ENCODE assay signal across 13 cellular contexts in genomic region chr10:93075369-93076221, GRCh38. TPM values are rescaled to one million over a fixed set of nuclear protein-coding genes. Genes with fewer than 3 reads are reported as not detected.
DNase-seq lines count a peak whose midpoint lies in the region; ATAC-seq, FAIRE-seq and TF ChIP-seq lines count a peak whose summit lies in the region.
"Had no signal": no experiment of that assay in that cellular context is flagged by ENCODE, and none has a peak within 500 bp of the region (broad histone marks: within the 10 kb centered on the region; RNA-seq: fewer than 3 reads in every experiment).

No MANE protein-coding gene starts in this region.

- no TSS peak for BruUV-seq in IMR-90 (replicated peaks; lab: Mats Ljungman, UMichigan)
- no TSS peak for BruUV-seq in endothelial cell of umbilical vein (replicated peaks; lab: Mats Ljungman, UMichigan)

- no peak overlapping the region for H2AK9ac ChIP-seq in IMR-90 (replicated peaks; ENCODE audit: low read depth, low read length, poor library complexity)

- no peak overlapping the region for H2BK20ac ChIP-seq in IMR-90 (ENCODE audit: low read depth, low read length)

- no peak overlapping the region for H3K56ac ChIP-seq in IMR-90 (ENCODE audit: extremely low read depth, insufficient read depth, low read length)

- H3K4me3 ChIP-seq in IMR-90 (ENCODE audit: insufficient read depth, low read depth, low read length), result no peak overlapping the region
- H3K4me3 ChIP-seq in endothelial cell of umbilical vein (replicated peaks in 1 of 3; ENCODE audit: insufficient read depth in 1 of 3, low read depth in 1 of 3, low read length in 3 of 3), result no peak overlapping the region
- no peak overlapping the region for H3K4me3 ChIP-seq in smooth muscle cell
- H3K4me3 ChIP-seq in BE2C (ENCODE audit: low read depth, low read length), result no peak overlapping the region

- H3K4me3 Mint-ChIP-seq in activated naive CD4-positive, alpha-beta T cell treated with anti-CD3 and anti-CD28 coated beads, Interleukin-2, amount 50 U/mL, for 24 hours, result no peak overlapping the region
- H3K4me3 Mint-ChIP-seq in activated naive CD4-positive, alpha-beta T cell treated with anti-CD3 and anti-CD28 coated beads for 36 hours, result no peak overlapping the region

- H3K4me1 Mint-ChIP-seq in activated naive CD4-positive, alpha-beta T cell treated with anti-CD3 and anti-CD28 coated beads, Interleukin-2, amount 50 U/mL, for 24 hours, result peaks cover 32% of the 10 kb centered on the region
- peaks cover 33% of the 10 kb centered on the region for H3K4me1 Mint-ChIP-seq in activated naive CD4-positive, alpha-beta T cell treated with anti-CD3 and anti-CD28 coated beads for 36 hours (ENCODE audit: low read depth)

- CTCF ChIA-PET in activated naive CD4-positive, alpha-beta T cell treated with anti-CD3 and anti-CD28 coated beads for 36 hours (lab: Charles Lee), result interaction anchor here (0.5 to 3.0 kb wide), 4 partner anchors 14 to 183 kb away, joined by 3 to 11 read pairs (median 6); no protein-coding TSS in a partner anchor
- CTCF ChIA-PET in IMR-90 (lab: Yijun Ruan, JAX), result interaction anchor here (1.0 kb wide), 1 partner anchor 10 kb away, joined by 3 read pairs; no protein-coding TSS in a partner anchor
- CTCF ChIA-PET in endothelial cell of umbilical vein (lab: Charles Lee), result interaction anchor here (0.7 to 6.9 kb wide), 2 partner anchors 434 to 436 kb away, joined by 3 to 67 read pairs; no protein-coding TSS in a partner anchor

- peak overlapping the region; percentile 32 for H3K27ac Mint-ChIP-seq in activated naive CD4-positive, alpha-beta T cell treated with anti-CD3 and anti-CD28 coated beads, Interleukin-2, amount 50 U/mL, for 24 hours
- H3K27ac Mint-ChIP-seq in activated naive CD4-positive, alpha-beta T cell treated with anti-CD3 and anti-CD28 coated beads for 36 hours, result no peak overlapping the region
- H3K27ac Mint-ChIP-seq: activated B cell treated with CpG ODN at 0.5 μM for 24 hours; naive thymus-derived CD8-positive, alpha-beta T cell had no signal

- TF ChIP-seq CTCF in IMR-90 (conservative IDR thresholded peaks at IDR 0.05; ENCODE audit: low read depth, low read length) (no peak), endothelial cell of umbilical vein (IDR thresholded peaks at IDR 0.05; ENCODE audit: extremely low read depth in 1 of 2, insufficient read depth in 1 of 2, low read depth in 1 of 2, low read length in 2 of 2) (no peak), smooth muscle cell (IDR thresholded peaks at IDR 0.05; ENCODE audit: borderline replicate concordance, insufficient read depth, poor library complexity, severe bottlenecking) (no peak), BE2C (IDR thresholded peaks at IDR 0.05; ENCODE audit: low read depth, low read length) (no peak)

- in situ Hi-C loops in IMR-90 (cut with MboI; ENCODE audit: low sequenced_read_pairs), result no loop called here

- peaks cover 7% of the 10 kb centered on the region; the same call in 1 of the 2 replicates for H3K4me1 ChIP-seq in IMR-90 (ENCODE audit: control insufficient read depth, insufficient read depth, low read length)
- H3K4me1 ChIP-seq in endothelial cell of umbilical vein (ENCODE audit: control insufficient read depth, extremely low read depth, insufficient read depth, low read length), result peaks cover 23% of the 10 kb centered on the region
- peaks cover 34% of the 10 kb centered on the region for H3K4me1 ChIP-seq in smooth muscle cell (ENCODE audit: low read depth)
- H3K4me1 ChIP-seq in BE2C, result no peaks in the 10 kb centered on the region

- H3K27ac ChIP-seq in IMR-90 (ENCODE audit: insufficient read depth, low read length) (no peak overlapping the region), endothelial cell of umbilical vein (ENCODE audit: insufficient read depth, low read depth, low read length) (no peak overlapping the region), smooth muscle cell (ENCODE audit: low read depth) (no peak overlapping the region)

- H3K4ac ChIP-seq in IMR-90 (ENCODE audit: low read depth, low read length), result no peak overlapping the region

- peaks cover 41% of the 10 kb centered on the region for H3K27me3 Mint-ChIP-seq in activated naive CD4-positive, alpha-beta T cell treated with anti-CD3 and anti-CD28 coated beads, Interleukin-2, amount 50 U/mL, for 24 hours
- peaks cover 70% of the 10 kb centered on the region for H3K27me3 Mint-ChIP-seq in activated naive CD4-positive, alpha-beta T cell treated with anti-CD3 and anti-CD28 coated beads for 36 hours (ENCODE audit: low read depth)

- H4K5ac ChIP-seq in IMR-90 (ENCODE audit: low read depth, low read length), result no peak overlapping the region

- H2AFZ ChIP-seq in IMR-90 (replicated peaks; ENCODE audit: low read length, poor library complexity) (no peak overlapping the region), endothelial cell of umbilical vein (ENCODE audit: low read depth, low read length) (no peak overlapping the region), smooth muscle cell (ENCODE audit: low read depth) (no peak overlapping the region)

- H3K79me1 ChIP-seq in IMR-90 (ENCODE audit: low read depth in 1 of 2, low read length in 2 of 2), result no peaks in the 10 kb centered on the region

- H4K20me1 ChIP-seq in IMR-90 (ENCODE audit: insufficient read depth, low read length) (0 out of 2 replicates have a peak, but pooled peaks cover 10% of the 10 kb centered on the region), endothelial cell of umbilical vein (replicated peaks; ENCODE audit: control insufficient read depth, extremely low read depth, insufficient read depth, low read length) (no peaks in the 10 kb centered on the region), smooth muscle cell (ENCODE audit: low read depth) (no peaks in the 10 kb centered on the region)

- H3K27me3 ChIP-seq in IMR-90 (ENCODE audit: control insufficient read depth, insufficient read depth, low read length) (peaks cover 68% of the 10 kb centered on the region), endothelial cell of umbilical vein (ENCODE audit: control insufficient read depth in 2 of 2, insufficient read depth in 2 of 2, low read length in 2 of 2) (peaks cover 38 to 57% of the 10 kb centered on the region in 2 experiments), smooth muscle cell (ENCODE audit: low read depth) (peaks cover 76% of the 10 kb centered on the region), BE2C (peaks cover 64% of the 10 kb centered on the region)

- H3K79me2 ChIP-seq in endothelial cell of umbilical vein (ENCODE audit: control insufficient read depth, insufficient read depth, low read length), result no peaks in the 10 kb centered on the region
- H3K79me2 ChIP-seq in smooth muscle cell (ENCODE audit: low read depth), result no peaks in the 10 kb centered on the region

- H2BK120ac ChIP-seq in IMR-90 (ENCODE audit: low read depth, low read length), result no peak overlapping the region

- H3K18ac ChIP-seq in IMR-90 (ENCODE audit: low read depth, low read length), result no peak overlapping the region

- intact Hi-C loops in activated naive CD4-positive, alpha-beta T cell treated with anti-CD3 and anti-CD28 coated beads for 36 hours (cut with micrococcal nuclease), result no loop called here
- intact Hi-C loops in IMR-90 (cut with micrococcal nuclease) (no loop called here), endothelial cell of umbilical vein (cut with micrococcal nuclease) (no loop called here)

- POLR2A ChIA-PET in IMR-90 (lab: Charles Lee; ENCODE audit: unreplicated experiment), result no interaction called here
- POLR2A ChIA-PET in endothelial cell of umbilical vein (lab: Charles Lee), result no interaction called here

- H3K36me3 ChIP-seq in IMR-90 (ENCODE audit: control insufficient read depth, insufficient read depth, low read length), result no peaks in the 10 kb centered on the region
- H3K36me3 ChIP-seq in endothelial cell of umbilical vein (ENCODE audit: control insufficient read depth in 2 of 2, extremely low read depth in 1 of 2, insufficient read depth in 2 of 2, low read length in 2 of 2), result no peaks in the 10 kb centered on the region
- no peaks in the 10 kb centered on the region for H3K36me3 ChIP-seq in smooth muscle cell (ENCODE audit: low read depth)
- H3K36me3 ChIP-seq in BE2C, result no peaks in the 10 kb centered on the region

- 0 out of 2 replicates have a peak overlapping the region, but pooled peaks have one; percentile 3 for H3K23ac ChIP-seq in IMR-90 (ENCODE audit: low read depth, low read length)

- no peak for TF ChIP-seq RAD21 in IMR-90 (IDR thresholded peaks at IDR 0.05; ENCODE audit: low read length)

- H3K4me2 ChIP-seq in IMR-90 (ENCODE audit: low read depth, low read length), result no peak overlapping the region
- no peak overlapping the region for H3K4me2 ChIP-seq in endothelial cell of umbilical vein (ENCODE audit: insufficient read depth, low read length)
- peak overlapping the region; percentile 77 for H3K4me2 ChIP-seq in smooth muscle cell

- no peak overlapping the region for H3K14ac ChIP-seq in IMR-90 (replicated peaks; ENCODE audit: low read depth, low read length)

- H4K8ac ChIP-seq in IMR-90 (ENCODE audit: low read depth in 2 of 2, low read length in 2 of 2), result no peak overlapping the region

- no peak for FAIRE-seq in endothelial cell of umbilical vein (lab: Jason Lieb, UNC)

- no peak overlapping the region for H2BK15ac ChIP-seq in IMR-90 (ENCODE audit: low read depth, low read length)

- H4K91ac ChIP-seq in IMR-90 (ENCODE audit: insufficient read depth, low read depth, low read length), result no peak overlapping the region

- H3K36me3 Mint-ChIP-seq in activated naive CD4-positive, alpha-beta T cell treated with anti-CD3 and anti-CD28 coated beads, Interleukin-2, amount 50 U/mL, for 24 hours, result no peaks in the 10 kb centered on the region
- no peaks in the 10 kb centered on the region for H3K36me3 Mint-ChIP-seq in activated naive CD4-positive, alpha-beta T cell treated with anti-CD3 and anti-CD28 coated beads for 36 hours (ENCODE audit: low read depth)
- H3K36me3 Mint-ChIP-seq: naive thymus-derived CD8-positive, alpha-beta T cell had no signal

- no peak overlapping the region for H2AK5ac ChIP-seq in IMR-90 (ENCODE audit: low read depth, low read length)

- dilution Hi-C loops in IMR-90 (cut with HindIII; ENCODE audit: low sequenced_read_pairs, unreplicated experiment), result no loop called here
- dilution Hi-C loops in endothelial cell of umbilical vein (cut with MboI; ENCODE audit: extremely low pct_ligation_motif_present, low sequenced_read_pairs), result no loop called here

- ATAC-seq in IMR-90 (ENCODE audit: low read depth), result no peak
- ATAC-seq: naive thymus-derived CD8-positive, alpha-beta T cell; Right ventricle myocardium inferior had no signal

- 24% methylated on average over 7 of the region's 25 CpGs; no CpG with 5 or more reads in 1 of the 2 experiments for WGBS in IMR-90 (ENCODE audit: extremely low coverage in 2 of 2, insufficient read length in 1 of 2), 2 experiments
- WGBS in smooth muscle cell (ENCODE audit: low lambda C conversion rate), result 17% methylated on average over 25 of the region's 25 CpGs

- no peak overlapping the region for H2BK5ac ChIP-seq in IMR-90 (ENCODE audit: low read depth, low read length, poor library complexity, severe bottlenecking)

- H3K9ac ChIP-seq in IMR-90 (ENCODE audit: low read depth, low read length) (no peak overlapping the region), endothelial cell of umbilical vein (replicated peaks; ENCODE audit: extremely low read depth, insufficient read depth, low read length) (no peak overlapping the region), smooth muscle cell (ENCODE audit: low read depth) (no peak overlapping the region)

- H3K9me3 Mint-ChIP-seq in activated naive CD4-positive, alpha-beta T cell treated with anti-CD3 and anti-CD28 coated beads, Interleukin-2, amount 50 U/mL, for 24 hours, result no peaks in the 10 kb centered on the region
- no peaks in the 10 kb centered on the region for H3K9me3 Mint-ChIP-seq in activated naive CD4-positive, alpha-beta T cell treated with anti-CD3 and anti-CD28 coated beads for 36 hours
- H3K9me3 Mint-ChIP-seq: activated B cell treated with CpG ODN at 0.5 μM for 24 hours; naive thymus-derived CD8-positive, alpha-beta T cell had no signal

- DNase-seq in activated naive CD4-positive, alpha-beta T cell treated with anti-CD3 and anti-CD28 coated beads for 36 hours, result no peak
- DNase-seq in IMR-90, result no peak
- no peak for DNase-seq in endothelial cell of umbilical vein (ENCODE audit: low read depth, low spot score)
- no peak for DNase-seq in smooth muscle cell (lab: John Stamatoyannopoulos, UW; ENCODE audit: unreplicated experiment)
- no peak for DNase-seq in BE2C
- DNase-seq in epidermal melanocyte (ENCODE audit: insufficient read length, low spot score), result no peak
- no peak for DNase-seq in NCI-H748 treated with DMSO at 0.1 percent for 48 hours (lab: John Stamatoyannopoulos, UW)
- DNase-seq: activated B cell treated with CpG ODN at 0.5 μM for 24 hours; naive thymus-derived CD8-positive, alpha-beta T cell; NCI-H446; stimulated activated naive CD4-positive, alpha-beta T cell had no signal

- H3K9me3 ChIP-seq in IMR-90 (ENCODE audit: control insufficient read depth, insufficient read depth, low read length) (no peaks in the 10 kb centered on the region), endothelial cell of umbilical vein (replicated peaks; ENCODE audit: control insufficient read depth, insufficient read depth, low read length) (no peaks in the 10 kb centered on the region), smooth muscle cell (replicated peaks; ENCODE audit: low read depth) (no peaks in the 10 kb centered on the region), BE2C (no peaks in the 10 kb centered on the region)

- no peaks in the 10 kb centered on the region for H3K9me1 ChIP-seq in IMR-90 (ENCODE audit: insufficient read depth, low read length)
- H3K9me1 ChIP-seq in endothelial cell of umbilical vein (replicated peaks; ENCODE audit: control insufficient read depth, extremely low read depth, insufficient read depth, low read length), result no peaks in the 10 kb centered on the region

- no peak for TF ChIP-seq POLR2A in IMR-90 (IDR thresholded peaks at IDR 0.05; ENCODE audit: low read depth, low read length)
- no peak for TF ChIP-seq POLR2A in endothelial cell of umbilical vein (IDR thresholded peaks at IDR 0.05; ENCODE audit: low read depth, low read length)

- H3F3A ChIP-seq in smooth muscle cell (ENCODE audit: low read depth), result no peaks in the 10 kb centered on the region

RNA-seq across cellular contexts. Expression of gene CYP26A1, which starts 1.9 kb away (rescaled TPM):
- not detected for total RNA-seq in activated naive CD4-positive, alpha-beta T cell treated with anti-CD3 and anti-CD28 coated beads for 36 hours
- not detected in 2 replicates for total RNA-seq in IMR-90 (2012; rRNA removed)
- 0.15 TPM in 1 of 2 replicates, not detected in the other for polyA plus RNA-seq in IMR-90 (2012; rRNA removed)
- polyA plus RNA-seq in IMR-90 (2012; cell fraction: cytosol; rRNA removed), result 0.06 and 0.07 TPM in 2 replicates
- polyA plus RNA-seq in IMR-90 (2012; cell fraction: nucleus; rRNA removed; ENCODE audit: low replicate concordance), result 0.37 and 0.38 TPM in 2 replicates
- 2.1 and 4.4 TPM in 2 replicates for total RNA-seq in endothelial cell of umbilical vein
- 0.95 and 1.4 TPM in 2 replicates for polyA plus RNA-seq in endothelial cell of umbilical vein
- polyA plus RNA-seq in endothelial cell of umbilical vein (2011; cell fraction: cytosol; rRNA removed), result 0.43 and 0.92 TPM in 2 replicates
- polyA plus RNA-seq in endothelial cell of umbilical vein (2011; cell fraction: nucleus; rRNA removed), result 12.8 and 15.9 TPM in 2 replicates
- 0.29 and 0.78 TPM in 2 replicates for polyA plus RNA-seq in endothelial cell of umbilical vein (2012)
- polyA minus RNA-seq in endothelial cell of umbilical vein, result 2.2 and 2.9 TPM in 2 replicates
- not detected for polyA minus RNA-seq in endothelial cell of umbilical vein (2011; cell fraction: cytosol; rRNA and poly(A)+ RNA removed)
- polyA minus RNA-seq in endothelial cell of umbilical vein (2011; cell fraction: nucleus; rRNA and poly(A)+ RNA removed), result 2.5 and 10.3 TPM in 2 replicates
- not detected in 2 replicates for total RNA-seq in smooth muscle cell
- polyA plus RNA-seq in smooth muscle cell, result 0.14 TPM in 1 of 2 replicates, not detected in the other
- polyA plus RNA-seq in BE2C (2012; ENCODE audit: insufficient read depth, insufficient read length, low read depth), result not detected
- total RNA-seq: naive thymus-derived CD8-positive, alpha-beta T cell; Right ventricle myocardium inferior had no signal
- polyA plus RNA-seq: naive thymus-derived CD8-positive, alpha-beta T cell had no signal

RNA-seq across cellular contexts. Expression of gene CYP26C1, which starts 15.0 kb away (rescaled TPM):
- not detected for total RNA-seq in activated naive CD4-positive, alpha-beta T cell treated with anti-CD3 and anti-CD28 coated beads for 36 hours
- total RNA-seq in IMR-90 (2012; rRNA removed) (under 0.01 TPM in 1 of 2 replicates, not detected in the other), endothelial cell of umbilical vein (2.0 and 3.0 TPM in 2 replicates), smooth muscle cell (0.13 TPM in 1 of 2 replicates, not detected in the other)
- polyA plus RNA-seq in IMR-90 (2012; rRNA removed) (0.01 and 0.02 TPM in 2 replicates), endothelial cell of umbilical vein (0.12 and 0.18 TPM in 2 replicates), smooth muscle cell (not detected in 2 replicates)
- polyA plus RNA-seq in IMR-90 (2012; cell fraction: cytosol; rRNA removed), result 0.06 and 0.11 TPM in 2 replicates
- polyA plus RNA-seq in IMR-90 (2012; cell fraction: nucleus; rRNA removed; ENCODE audit: low replicate concordance), result 0.13 and 0.20 TPM in 2 replicates
- polyA plus RNA-seq in endothelial cell of umbilical vein (2011; cell fraction: cytosol; rRNA removed), result 0.01 and 0.04 TPM in 2 replicates
- polyA plus RNA-seq in endothelial cell of umbilical vein (2011; cell fraction: nucleus; rRNA removed), result 1.9 and 3.0 TPM in 2 replicates
- not detected in 2 replicates for polyA plus RNA-seq in endothelial cell of umbilical vein (2012)
- polyA minus RNA-seq in endothelial cell of umbilical vein, result 2.0 and 2.1 TPM in 2 replicates
- not detected for polyA minus RNA-seq in endothelial cell of umbilical vein (2011; cell fraction: cytosol; rRNA and poly(A)+ RNA removed)
- polyA minus RNA-seq in endothelial cell of umbilical vein (2011; cell fraction: nucleus; rRNA and poly(A)+ RNA removed), result 9.4 and 15.7 TPM in 2 replicates
- not detected for polyA plus RNA-seq in BE2C (2012; ENCODE audit: insufficient read depth, insufficient read length, low read depth)
- polyA plus RNA-seq: naive thymus-derived CD8-positive, alpha-beta T cell had no signal
